In the genomic region with DNA sequence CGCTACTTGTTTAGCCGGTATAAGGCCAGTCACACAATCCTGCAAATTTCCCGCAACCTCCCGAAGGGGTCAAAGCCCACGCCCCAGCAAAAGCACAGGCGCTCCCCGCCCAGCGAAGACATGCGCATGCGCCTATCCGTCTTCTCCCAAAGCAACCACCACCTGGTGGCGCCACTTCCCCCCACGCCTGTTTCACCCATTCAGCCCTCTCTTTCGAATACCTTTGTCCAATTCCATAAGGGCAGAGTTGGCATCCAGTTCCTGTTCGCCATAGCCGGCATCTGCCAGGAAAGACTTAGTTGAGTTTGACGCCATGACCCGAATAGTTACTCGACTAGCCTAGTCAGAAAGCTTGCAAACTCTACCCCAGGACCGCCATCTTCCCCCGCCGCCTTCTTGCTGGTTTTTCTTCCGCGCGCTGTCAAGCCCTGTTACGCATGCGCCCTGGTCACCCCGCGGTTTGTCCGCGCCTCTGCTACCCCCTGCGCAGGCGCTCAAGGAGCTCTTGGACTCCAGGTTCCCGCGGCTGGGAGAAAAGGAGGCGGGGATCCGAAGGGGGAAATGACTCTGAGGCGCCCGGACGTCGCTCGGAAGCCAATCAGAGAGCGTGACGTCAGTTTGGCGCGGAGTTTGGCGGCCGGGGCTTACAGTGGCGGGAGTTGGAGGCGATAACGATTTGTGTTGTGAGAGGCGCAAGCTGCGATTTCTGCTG, we compare ENCODE assay signal across 1 cellular context.
TF ChIP-seq lines count a peak whose summit lies in the region.

A gene with protein sequence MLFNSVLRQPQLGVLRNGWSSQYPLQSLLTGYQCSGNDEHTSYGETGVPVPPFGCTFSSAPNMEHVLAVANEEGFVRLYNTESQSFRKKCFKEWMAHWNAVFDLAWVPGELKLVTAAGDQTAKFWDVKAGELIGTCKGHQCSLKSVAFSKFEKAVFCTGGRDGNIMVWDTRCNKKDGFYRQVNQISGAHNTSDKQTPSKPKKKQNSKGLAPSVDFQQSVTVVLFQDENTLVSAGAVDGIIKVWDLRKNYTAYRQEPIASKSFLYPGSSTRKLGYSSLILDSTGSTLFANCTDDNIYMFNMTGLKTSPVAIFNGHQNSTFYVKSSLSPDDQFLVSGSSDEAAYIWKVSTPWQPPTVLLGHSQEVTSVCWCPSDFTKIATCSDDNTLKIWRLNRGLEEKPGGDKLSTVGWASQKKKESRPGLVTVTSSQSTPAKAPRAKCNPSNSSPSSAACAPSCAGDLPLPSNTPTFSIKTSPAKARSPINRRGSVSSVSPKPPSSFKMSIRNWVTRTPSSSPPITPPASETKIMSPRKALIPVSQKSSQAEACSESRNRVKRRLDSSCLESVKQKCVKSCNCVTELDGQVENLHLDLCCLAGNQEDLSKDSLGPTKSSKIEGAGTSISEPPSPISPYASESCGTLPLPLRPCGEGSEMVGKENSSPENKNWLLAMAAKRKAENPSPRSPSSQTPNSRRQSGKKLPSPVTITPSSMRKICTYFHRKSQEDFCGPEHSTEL (plus strand): TSS at position 626 of the 712 bp plus-strand sequence. CDS start 143 bp downstream, outside the sequence.
A gene with protein sequence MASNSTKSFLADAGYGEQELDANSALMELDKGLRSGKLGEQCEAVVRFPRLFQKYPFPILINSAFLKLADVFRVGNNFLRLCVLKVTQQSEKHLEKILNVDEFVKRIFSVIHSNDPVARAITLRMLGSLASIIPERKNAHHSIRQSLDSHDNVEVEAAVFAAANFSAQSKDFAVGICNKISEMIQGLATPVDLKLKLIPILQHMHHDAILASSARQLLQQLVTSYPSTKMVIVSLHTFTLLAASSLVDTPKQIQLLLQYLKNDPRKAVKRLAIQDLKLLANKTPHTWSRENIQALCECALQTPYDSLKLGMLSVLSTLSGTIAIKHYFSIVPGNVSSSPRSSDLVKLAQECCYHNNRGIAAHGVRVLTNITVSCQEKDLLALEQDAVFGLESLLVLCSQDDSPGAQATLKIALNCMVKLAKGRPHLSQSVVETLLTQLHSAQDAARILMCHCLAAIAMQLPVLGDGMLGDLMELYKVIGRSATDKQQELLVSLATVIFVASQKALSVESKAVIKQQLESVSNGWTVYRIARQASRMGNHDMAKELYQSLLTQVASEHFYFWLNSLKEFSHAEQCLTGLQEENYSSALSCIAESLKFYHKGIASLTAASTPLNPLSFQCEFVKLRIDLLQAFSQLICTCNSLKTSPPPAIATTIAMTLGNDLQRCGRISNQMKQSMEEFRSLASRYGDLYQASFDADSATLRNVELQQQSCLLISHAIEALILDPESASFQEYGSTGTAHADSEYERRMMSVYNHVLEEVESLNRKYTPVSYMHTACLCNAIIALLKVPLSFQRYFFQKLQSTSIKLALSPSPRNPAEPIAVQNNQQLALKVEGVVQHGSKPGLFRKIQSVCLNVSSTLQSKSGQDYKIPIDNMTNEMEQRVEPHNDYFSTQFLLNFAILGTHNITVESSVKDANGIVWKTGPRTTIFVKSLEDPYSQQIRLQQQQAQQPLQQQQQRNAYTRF (minus strand): TSS at position 435 of the 712 bp plus-strand sequence. CDS start 120 bp downstream, at position 315.

TF ChIP-seq in HepG2, 621 proteins besides CTCF, POLR2A, EP300 and RAD21 (continued from another document and continues in another):
- TF ChIP-seq, protein P1, sequence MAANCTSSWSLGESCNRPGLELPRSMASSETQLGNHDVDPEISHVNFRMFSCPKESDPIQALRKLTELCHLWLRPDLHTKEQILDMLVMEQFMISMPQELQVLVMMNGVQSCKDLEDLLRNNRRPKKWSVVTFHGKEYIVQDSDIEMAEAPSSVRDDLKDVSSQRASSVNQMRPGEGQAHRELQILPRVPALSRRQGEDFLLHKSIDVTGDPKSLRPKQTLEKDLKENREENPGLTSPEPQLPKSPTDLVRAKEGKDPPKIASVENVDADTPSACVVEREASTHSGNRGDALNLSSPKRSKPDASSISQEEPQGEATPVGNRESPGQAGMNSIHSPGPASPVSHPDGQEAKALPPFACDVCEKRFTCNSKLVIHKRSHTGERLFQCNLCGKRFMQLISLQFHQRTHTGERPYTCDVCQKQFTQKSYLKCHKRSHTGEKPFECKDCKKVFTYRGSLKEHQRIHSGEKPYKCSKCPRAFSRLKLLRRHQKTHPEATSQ (CRISPR knock-in tag; IDR thresholded peaks at IDR 0.05; ENCODE audit: borderline replicate concordance), result peak; percentile 67; the same call in 1 of the 2 replicates
- TF ChIP-seq ZNF670 (CRISPR knock-in tag; IDR thresholded peaks at IDR 0.05; ENCODE audit: borderline replicate concordance), result no peak
- no peak for TF ChIP-seq MTA3 (CRISPR knock-in tag; IDR thresholded peaks at IDR 0.05)
- TF ChIP-seq ZNF773 (CRISPR knock-in tag; IDR thresholded peaks at IDR 0.05; ENCODE audit: borderline replicate concordance), result no peak
- TF ChIP-seq ZNF788 (CRISPR knock-in tag; IDR thresholded peaks at IDR 0.05; ENCODE audit: borderline replicate concordance), result peak; percentile 70; the same call in 1 of the 2 replicates
- peak; percentile 29; the same call in 1 of the 2 replicates for TF ChIP-seq TOE1 (CRISPR knock-in tag; IDR thresholded peaks at IDR 0.05)
- no peak for TF ChIP-seq ZNF629 (CRISPR knock-in tag; conservative IDR thresholded peaks at IDR 0.05)
- TF ChIP-seq, protein P2, sequence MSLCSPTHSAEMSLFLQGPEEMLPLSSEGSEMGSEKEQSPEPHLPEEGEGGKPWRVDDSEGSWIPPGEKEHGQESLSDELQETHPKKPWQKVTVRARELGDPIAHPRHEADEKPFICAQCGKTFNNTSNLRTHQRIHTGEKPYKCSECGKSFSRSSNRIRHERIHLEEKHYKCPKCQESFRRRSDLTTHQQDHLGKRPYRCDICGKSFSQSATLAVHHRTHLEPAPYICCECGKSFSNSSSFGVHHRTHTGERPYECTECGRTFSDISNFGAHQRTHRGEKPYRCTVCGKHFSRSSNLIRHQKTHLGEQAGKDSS (CRISPR knock-in tag; IDR thresholded peaks at IDR 0.05; ENCODE audit: borderline replicate concordance, low read depth), result no peak
- TF ChIP-seq ZNF816 (CRISPR knock-in tag; IDR thresholded peaks at IDR 0.05; ENCODE audit: borderline replicate concordance), result no peak; the same call in 1 of the 2 replicates
- TF ChIP-seq NONO (IDR thresholded peaks at IDR 0.05), result no peak
- TF ChIP-seq NONO (CRISPR knock-in tag; conservative IDR thresholded peaks at IDR 0.05), result no peak; the same call in 1 of the 2 replicates
- peak; percentile 32; the same call in 1 of the 2 replicates for TF ChIP-seq ZNF510 (CRISPR knock-in tag; IDR thresholded peaks at IDR 0.05; ENCODE audit: low read depth)
- no peak; the same call in 1 of the 2 replicates for TF ChIP-seq ZNF746 (CRISPR knock-in tag; IDR thresholded peaks at IDR 0.05)
- TF ChIP-seq NFE2L1 (CRISPR knock-in tag; IDR thresholded peaks at IDR 0.05; ENCODE audit: borderline replicate concordance), result no peak; the same call in 1 of the 2 replicates
- peak; percentile 57; the same call in 1 of the 2 replicates for TF ChIP-seq MAZ (IDR thresholded peaks at IDR 0.05; ENCODE audit: borderline replicate concordance, low read depth, low read length)
- peak; percentile 37; the same call in 1 of the 2 replicates for TF ChIP-seq MAZ (CRISPR knock-in tag; IDR thresholded peaks at IDR 0.05; ENCODE audit: low read depth)
- TF ChIP-seq, protein P3, sequence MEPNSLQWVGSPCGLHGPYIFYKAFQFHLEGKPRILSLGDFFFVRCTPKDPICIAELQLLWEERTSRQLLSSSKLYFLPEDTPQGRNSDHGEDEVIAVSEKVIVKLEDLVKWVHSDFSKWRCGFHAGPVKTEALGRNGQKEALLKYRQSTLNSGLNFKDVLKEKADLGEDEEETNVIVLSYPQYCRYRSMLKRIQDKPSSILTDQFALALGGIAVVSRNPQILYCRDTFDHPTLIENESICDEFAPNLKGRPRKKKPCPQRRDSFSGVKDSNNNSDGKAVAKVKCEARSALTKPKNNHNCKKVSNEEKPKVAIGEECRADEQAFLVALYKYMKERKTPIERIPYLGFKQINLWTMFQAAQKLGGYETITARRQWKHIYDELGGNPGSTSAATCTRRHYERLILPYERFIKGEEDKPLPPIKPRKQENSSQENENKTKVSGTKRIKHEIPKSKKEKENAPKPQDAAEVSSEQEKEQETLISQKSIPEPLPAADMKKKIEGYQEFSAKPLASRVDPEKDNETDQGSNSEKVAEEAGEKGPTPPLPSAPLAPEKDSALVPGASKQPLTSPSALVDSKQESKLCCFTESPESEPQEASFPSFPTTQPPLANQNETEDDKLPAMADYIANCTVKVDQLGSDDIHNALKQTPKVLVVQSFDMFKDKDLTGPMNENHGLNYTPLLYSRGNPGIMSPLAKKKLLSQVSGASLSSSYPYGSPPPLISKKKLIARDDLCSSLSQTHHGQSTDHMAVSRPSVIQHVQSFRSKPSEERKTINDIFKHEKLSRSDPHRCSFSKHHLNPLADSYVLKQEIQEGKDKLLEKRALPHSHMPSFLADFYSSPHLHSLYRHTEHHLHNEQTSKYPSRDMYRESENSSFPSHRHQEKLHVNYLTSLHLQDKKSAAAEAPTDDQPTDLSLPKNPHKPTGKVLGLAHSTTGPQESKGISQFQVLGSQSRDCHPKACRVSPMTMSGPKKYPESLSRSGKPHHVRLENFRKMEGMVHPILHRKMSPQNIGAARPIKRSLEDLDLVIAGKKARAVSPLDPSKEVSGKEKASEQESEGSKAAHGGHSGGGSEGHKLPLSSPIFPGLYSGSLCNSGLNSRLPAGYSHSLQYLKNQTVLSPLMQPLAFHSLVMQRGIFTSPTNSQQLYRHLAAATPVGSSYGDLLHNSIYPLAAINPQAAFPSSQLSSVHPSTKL (CRISPR knock-in tag; IDR thresholded peaks at IDR 0.05), result peak; percentile 71
- TF ChIP-seq YY1 (IDR thresholded peaks at IDR 0.05; ENCODE audit: insufficient read depth, insufficient replicate concordance, low read depth, low read length), result peak; percentile 92
- peak; percentile 65 for TF ChIP-seq ZSCAN31 (CRISPR knock-in tag; IDR thresholded peaks at IDR 0.05; ENCODE audit: low read depth)
- TF ChIP-seq, protein P4, sequence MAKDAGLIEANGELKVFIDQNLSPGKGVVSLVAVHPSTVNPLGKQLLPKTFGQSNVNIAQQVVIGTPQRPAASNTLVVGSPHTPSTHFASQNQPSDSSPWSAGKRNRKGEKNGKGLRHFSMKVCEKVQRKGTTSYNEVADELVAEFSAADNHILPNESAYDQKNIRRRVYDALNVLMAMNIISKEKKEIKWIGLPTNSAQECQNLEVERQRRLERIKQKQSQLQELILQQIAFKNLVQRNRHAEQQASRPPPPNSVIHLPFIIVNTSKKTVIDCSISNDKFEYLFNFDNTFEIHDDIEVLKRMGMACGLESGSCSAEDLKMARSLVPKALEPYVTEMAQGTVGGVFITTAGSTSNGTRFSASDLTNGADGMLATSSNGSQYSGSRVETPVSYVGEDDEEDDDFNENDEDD (CRISPR knock-in tag; IDR thresholded peaks at IDR 0.05; ENCODE audit: borderline replicate concordance), result peak; percentile 99
- TF ChIP-seq TAF1 (CRISPR knock-in tag; IDR thresholded peaks at IDR 0.05), result peak; percentile 83
- no peak for TF ChIP-seq ZBTB8A (CRISPR knock-in tag; IDR thresholded peaks at IDR 0.05; ENCODE audit: borderline replicate concordance, low read depth)
- TF ChIP-seq RFX1 (IDR thresholded peaks at IDR 0.05), result no peak
- TF ChIP-seq, protein P5, sequence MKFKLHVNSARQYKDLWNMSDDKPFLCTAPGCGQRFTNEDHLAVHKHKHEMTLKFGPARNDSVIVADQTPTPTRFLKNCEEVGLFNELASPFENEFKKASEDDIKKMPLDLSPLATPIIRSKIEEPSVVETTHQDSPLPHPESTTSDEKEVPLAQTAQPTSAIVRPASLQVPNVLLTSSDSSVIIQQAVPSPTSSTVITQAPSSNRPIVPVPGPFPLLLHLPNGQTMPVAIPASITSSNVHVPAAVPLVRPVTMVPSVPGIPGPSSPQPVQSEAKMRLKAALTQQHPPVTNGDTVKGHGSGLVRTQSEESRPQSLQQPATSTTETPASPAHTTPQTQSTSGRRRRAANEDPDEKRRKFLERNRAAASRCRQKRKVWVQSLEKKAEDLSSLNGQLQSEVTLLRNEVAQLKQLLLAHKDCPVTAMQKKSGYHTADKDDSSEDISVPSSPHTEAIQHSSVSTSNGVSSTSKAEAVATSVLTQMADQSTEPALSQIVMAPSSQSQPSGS (CRISPR knock-in tag; IDR thresholded peaks at IDR 0.05), result peak; percentile 60; the same call in 1 of the 2 replicates
- TF ChIP-seq RFXAP (CRISPR knock-in tag; IDR thresholded peaks at IDR 0.05; ENCODE audit: borderline replicate concordance), result 0 out of 2 replicates have a peak, but pooled peaks have one; percentile 37
- TF ChIP-seq SMARCE1 (IDR thresholded peaks at IDR 0.05; ENCODE audit: borderline replicate concordance), result no peak
- no peak for TF ChIP-seq ZFX (CRISPR knock-in tag; IDR thresholded peaks at IDR 0.05; ENCODE audit: low read depth)
- peak; percentile 96 for TF ChIP-seq ATF1 (CRISPR knock-in tag; IDR thresholded peaks at IDR 0.05)
- TF ChIP-seq, protein P6, sequence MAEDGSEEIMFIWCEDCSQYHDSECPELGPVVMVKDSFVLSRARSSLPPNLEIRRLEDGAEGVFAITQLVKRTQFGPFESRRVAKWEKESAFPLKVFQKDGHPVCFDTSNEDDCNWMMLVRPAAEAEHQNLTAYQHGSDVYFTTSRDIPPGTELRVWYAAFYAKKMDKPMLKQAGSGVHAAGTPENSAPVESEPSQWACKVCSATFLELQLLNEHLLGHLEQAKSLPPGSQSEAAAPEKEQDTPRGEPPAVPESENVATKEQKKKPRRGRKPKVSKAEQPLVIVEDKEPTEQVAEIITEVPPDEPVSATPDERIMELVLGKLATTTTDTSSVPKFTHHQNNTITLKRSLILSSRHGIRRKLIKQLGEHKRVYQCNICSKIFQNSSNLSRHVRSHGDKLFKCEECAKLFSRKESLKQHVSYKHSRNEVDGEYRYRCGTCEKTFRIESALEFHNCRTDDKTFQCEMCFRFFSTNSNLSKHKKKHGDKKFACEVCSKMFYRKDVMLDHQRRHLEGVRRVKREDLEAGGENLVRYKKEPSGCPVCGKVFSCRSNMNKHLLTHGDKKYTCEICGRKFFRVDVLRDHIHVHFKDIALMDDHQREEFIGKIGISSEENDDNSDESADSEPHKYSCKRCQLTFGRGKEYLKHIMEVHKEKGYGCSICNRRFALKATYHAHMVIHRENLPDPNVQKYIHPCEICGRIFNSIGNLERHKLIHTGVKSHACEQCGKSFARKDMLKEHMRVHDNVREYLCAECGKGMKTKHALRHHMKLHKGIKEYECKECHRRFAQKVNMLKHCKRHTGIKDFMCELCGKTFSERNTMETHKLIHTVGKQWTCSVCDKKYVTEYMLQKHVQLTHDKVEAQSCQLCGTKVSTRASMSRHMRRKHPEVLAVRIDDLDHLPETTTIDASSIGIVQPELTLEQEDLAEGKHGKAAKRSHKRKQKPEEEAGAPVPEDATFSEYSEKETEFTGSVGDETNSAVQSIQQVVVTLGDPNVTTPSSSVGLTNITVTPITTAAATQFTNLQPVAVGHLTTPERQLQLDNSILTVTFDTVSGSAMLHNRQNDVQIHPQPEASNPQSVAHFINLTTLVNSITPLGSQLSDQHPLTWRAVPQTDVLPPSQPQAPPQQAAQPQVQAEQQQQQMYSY (CRISPR knock-in tag; IDR thresholded peaks at IDR 0.05), result no peak
- peak; percentile 61 for TF ChIP-seq TEAD3 (CRISPR knock-in tag; optimal IDR thresholded peaks at IDR 0.05; ENCODE audit: borderline replicate concordance)
- TF ChIP-seq SALL1 (CRISPR knock-in tag; IDR thresholded peaks at IDR 0.05), result peak; percentile 71
